1 cellular context compared by ENCODE assay signal in genomic region chr4:112312610-112313239, GRCh38.
TF ChIP-seq lines count a peak whose summit lies in the region.

No MANE protein-coding gene starts in this region.

TF ChIP-seq in GM12878, 131 proteins besides CTCF, POLR2A, EP300 and RAD21 (continued from another document):
- TF ChIP-seq GATAD2B (conservative IDR thresholded peaks at IDR 0.05; ENCODE audit: low read depth) (peak; percentile 69; the same call in 1 of the 2 replicates), POU2F2 (IDR thresholded peaks at IDR 0.05; ENCODE audit: borderline replicate concordance, low read depth, low read length) (peak; percentile 39; the same call in 1 of the 3 replicates), IKZF2 (IDR thresholded peaks at IDR 0.05) (peak; percentile 76 to 80), ZNF687 (IDR thresholded peaks at IDR 0.05) (peak; percentile 43; the same call in 1 of the 2 replicates), CEBPB (IDR thresholded peaks at IDR 0.05; ENCODE audit: borderline replicate concordance in 1 of 2, low read depth in 2 of 2, low read length in 2 of 2) (peak; percentile 59 to 89; a peak in 3 of 4 replicates), ZNF24 (IDR thresholded peaks at IDR 0.05) (peak; percentile 79), NFIC (IDR thresholded peaks at IDR 0.05; ENCODE audit: low read depth, low read length) (peak; percentile 69), ETV6 (conservative IDR thresholded peaks at IDR 0.05 in 1 of 2, IDR thresholded peaks at IDR 0.05 in 1 of 2; ENCODE audit: borderline replicate concordance in 1 of 2, low read depth in 1 of 2) (peak in 1 of 2 experiments; percentile 99; a peak in 2 of 4 replicates), ATF2 (IDR thresholded peaks at IDR 0.05; ENCODE audit: low read length) (peak; percentile 82), PBX3 (IDR thresholded peaks at IDR 0.05; ENCODE audit: insufficient replicate concordance, low read depth, low read length) (no peak), JUNB (IDR thresholded peaks at IDR 0.05) (peak; percentile 31; the same call in 1 of the 2 replicates), RUNX3 (IDR thresholded peaks at IDR 0.05; ENCODE audit: low read length) (peak; percentile 54), FOS (IDR thresholded peaks at IDR 0.05; ENCODE audit: borderline replicate concordance, extremely low read depth, insufficient read length) (no peak)
- TF ChIP-seq, protein P1, sequence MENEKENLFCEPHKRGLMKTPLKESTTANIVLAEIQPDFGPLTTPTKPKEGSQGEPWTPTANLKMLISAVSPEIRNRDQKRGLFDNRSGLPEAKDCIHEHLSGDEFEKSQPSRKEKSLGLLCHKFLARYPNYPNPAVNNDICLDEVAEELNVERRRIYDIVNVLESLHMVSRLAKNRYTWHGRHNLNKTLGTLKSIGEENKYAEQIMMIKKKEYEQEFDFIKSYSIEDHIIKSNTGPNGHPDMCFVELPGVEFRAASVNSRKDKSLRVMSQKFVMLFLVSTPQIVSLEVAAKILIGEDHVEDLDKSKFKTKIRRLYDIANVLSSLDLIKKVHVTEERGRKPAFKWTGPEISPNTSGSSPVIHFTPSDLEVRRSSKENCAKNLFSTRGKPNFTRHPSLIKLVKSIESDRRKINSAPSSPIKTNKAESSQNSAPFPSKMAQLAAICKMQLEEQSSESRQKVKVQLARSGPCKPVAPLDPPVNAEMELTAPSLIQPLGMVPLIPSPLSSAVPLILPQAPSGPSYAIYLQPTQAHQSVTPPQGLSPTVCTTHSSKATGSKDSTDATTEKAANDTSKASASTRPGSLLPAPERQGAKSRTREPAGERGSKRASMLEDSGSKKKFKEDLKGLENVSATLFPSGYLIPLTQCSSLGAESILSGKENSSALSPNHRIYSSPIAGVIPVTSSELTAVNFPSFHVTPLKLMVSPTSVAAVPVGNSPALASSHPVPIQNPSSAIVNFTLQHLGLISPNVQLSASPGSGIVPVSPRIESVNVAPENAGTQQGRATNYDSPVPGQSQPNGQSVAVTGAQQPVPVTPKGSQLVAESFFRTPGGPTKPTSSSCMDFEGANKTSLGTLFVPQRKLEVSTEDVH (IDR thresholded peaks at IDR 0.05; ENCODE audit: low read depth, partially characterized antibody): no peak
